Comparison of ENCODE assay signal across 8 cellular contexts in the genomic region with DNA sequence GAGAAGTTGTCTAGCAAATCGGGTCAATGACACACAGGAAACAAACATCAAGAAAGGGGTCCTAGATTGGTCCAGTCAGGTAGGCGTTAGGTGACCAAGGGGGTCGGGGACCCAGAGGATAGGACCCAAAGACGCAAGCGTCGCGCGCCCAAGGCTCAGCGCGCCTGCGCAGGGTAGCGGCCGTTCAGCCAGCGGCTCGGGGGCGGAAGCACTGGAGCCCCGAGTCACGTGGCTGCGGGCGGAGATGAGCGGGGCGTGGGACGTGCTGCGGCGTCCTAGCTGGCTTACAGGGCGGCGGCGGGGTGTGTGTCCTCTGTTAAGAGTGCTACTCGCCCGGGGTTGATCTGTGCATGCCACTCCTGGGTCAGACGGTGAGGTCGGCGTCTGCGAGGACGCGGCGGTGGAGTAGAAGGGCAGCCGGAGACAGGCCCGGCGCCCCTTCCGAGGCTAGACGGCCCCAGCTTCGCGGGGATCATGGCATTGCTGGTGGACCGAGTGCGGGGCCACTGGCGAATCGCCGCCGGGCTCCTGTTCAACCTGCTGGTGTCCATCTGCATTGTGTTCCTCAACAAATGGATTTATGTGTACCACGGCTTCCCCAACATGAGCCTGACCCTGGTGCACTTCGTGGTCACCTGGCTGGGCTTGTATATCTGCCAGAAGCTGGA. TPM values are rescaled to one million over a fixed set of nuclear protein-coding genes. Genes with fewer than 3 reads are reported as not detected.
A peak's percentile ranks its signal among the peaks of the same experiment; 100 is the strongest.
DNase-seq lines count a peak whose midpoint lies in the region; ATAC-seq, FAIRE-seq and TF ChIP-seq lines count a peak whose summit lies in the region.

Gene SLC35E3 (plus strand): TSS at position 273 of the 668 bp plus-strand sequence. CDS start 202 bp downstream, at position 475.

- peak within 1 kb of the TSS; percentile 87 for H3K27ac ChIP-seq in left ventricle myocardium inferior (replicated peaks)
- peak within 1 kb of the TSS; percentile 83 for H3K27ac ChIP-seq in upper lobe of right lung

- H3K4me3 ChIP-seq in left ventricle myocardium inferior (peak within 1 kb of the TSS; percentile 80), upper lobe of right lung (peak within 1 kb of the TSS; percentile 95)

- H3K27me3 ChIP-seq in left ventricle myocardium inferior (ENCODE audit: low read depth), result no peaks in the 10 kb centered on the region
- no peaks in the 10 kb centered on the region for H3K27me3 ChIP-seq in upper lobe of right lung

- H3K36me3 ChIP-seq in left ventricle myocardium inferior (peaks cover 9% of the 10 kb centered on the region), upper lobe of right lung (peaks cover 4% of the 10 kb centered on the region)

- peak; percentile 83 for TF ChIP-seq POLR2A in GM12891 (IDR thresholded peaks at IDR 0.05; ENCODE audit: low read depth, low read length)

- DNase-seq in GM12891 (ENCODE audit: insufficient read length, low spot score), result peak; percentile 92
- DNase-seq in NCI-H1436 (lab: John Stamatoyannopoulos, UW), result peak; percentile 90
- DNase-seq in SW480 (ENCODE audit: low spot score), result peak; percentile 93
- DNase-seq in amniotic epithelial cell (ENCODE audit: low read depth), result peak; percentile 73
- DNase-seq in left ventricle myocardium inferior, result peak; percentile 94
- peak; percentile 98 for DNase-seq in posterior vena cava (ENCODE audit: low spot score)
- peak; percentile 98 for DNase-seq in upper lobe of right lung

- ATAC-seq in HG02798 (IDR thresholded peaks at IDR 0.05; ENCODE audit: poor library complexity, unreplicated experiment), result peak; percentile 98
- peak; percentile 99 for ATAC-seq in upper lobe of right lung

- H3K4me1 ChIP-seq in left ventricle myocardium inferior, result peaks cover 40% of the 10 kb centered on the region
- no peaks in the 10 kb centered on the region for H3K4me1 ChIP-seq in upper lobe of right lung

- TF ChIP-seq CTCF in left ventricle myocardium inferior (IDR thresholded peaks at IDR 0.05; ENCODE audit: borderline replicate concordance), result no peak
- TF ChIP-seq CTCF in upper lobe of right lung (IDR thresholded peaks at IDR 0.05), result no peak

- intact Hi-C loops in left ventricle myocardium inferior (cut with micrococcal nuclease) (no loop called here), posterior vena cava (cut with DNase I) (loop anchor here in 1 of 2 donors (5.0 kb wide), 1 partner anchor 61 kb away; the partner anchor contains the start of gene MDM2), upper lobe of right lung (cut with DNase I) (no loop called here)

- H3K9me3 ChIP-seq in left ventricle myocardium inferior (replicated peaks) (no peaks in the 10 kb centered on the region), upper lobe of right lung (no peaks in the 10 kb centered on the region)

- FAIRE-seq in GM12891 (lab: Jason Lieb, UNC), result peak; percentile 97

TF ChIP-seq in GM12891, 5 proteins besides CTCF, POLR2A, EP300 and RAD21:
- no peak for TF ChIP-seq POU2F2 (IDR thresholded peaks at IDR 0.05; ENCODE audit: low read depth, low read length)
- TF ChIP-seq SPI1 (IDR thresholded peaks at IDR 0.05; ENCODE audit: low read depth, low read length), result no peak
- TF ChIP-seq POLR2AphosphoS5 (IDR thresholded peaks at IDR 0.05; ENCODE audit: low read depth, low read length), result peak; percentile 76; the same call in 1 of the 2 replicates
- TF ChIP-seq PAX5 (IDR thresholded peaks at IDR 0.05; ENCODE audit: insufficient read depth, low read length, severe bottlenecking), result no peak
- TF ChIP-seq TAF1 (IDR thresholded peaks at IDR 0.05; ENCODE audit: low read depth, low read length), result 0 out of 2 replicates have a peak, but pooled peaks have one; percentile 22
TF ChIP-seq in GM12891: peak in this region for 2.

RNA-seq across cellular contexts. Expression of gene SLC35E3, which starts in this region (rescaled TPM):
- polyA plus RNA-seq in GM12891 (2012; ENCODE audit: low read depth, missing spikeins), result 4.7 TPM
- total RNA-seq in left ventricle myocardium inferior (5.1 TPM), posterior vena cava (10 to 100 TPM in 1 of 2 donors, 1 to 10 TPM in 1; 8.8 to 11.8 TPM), upper lobe of right lung (12.2 TPM)

Comparison
In these comparisons a context has a peak if more than half of its experiments do, and no peak if none do; other contexts are left out.
1. Peak in every context shown above with its lines: DNase-seq, ATAC-seq, H3K4me3 ChIP-seq and H3K27ac ChIP-seq.